8 cellular contexts compared by ENCODE assay signal in the genomic region with DNA sequence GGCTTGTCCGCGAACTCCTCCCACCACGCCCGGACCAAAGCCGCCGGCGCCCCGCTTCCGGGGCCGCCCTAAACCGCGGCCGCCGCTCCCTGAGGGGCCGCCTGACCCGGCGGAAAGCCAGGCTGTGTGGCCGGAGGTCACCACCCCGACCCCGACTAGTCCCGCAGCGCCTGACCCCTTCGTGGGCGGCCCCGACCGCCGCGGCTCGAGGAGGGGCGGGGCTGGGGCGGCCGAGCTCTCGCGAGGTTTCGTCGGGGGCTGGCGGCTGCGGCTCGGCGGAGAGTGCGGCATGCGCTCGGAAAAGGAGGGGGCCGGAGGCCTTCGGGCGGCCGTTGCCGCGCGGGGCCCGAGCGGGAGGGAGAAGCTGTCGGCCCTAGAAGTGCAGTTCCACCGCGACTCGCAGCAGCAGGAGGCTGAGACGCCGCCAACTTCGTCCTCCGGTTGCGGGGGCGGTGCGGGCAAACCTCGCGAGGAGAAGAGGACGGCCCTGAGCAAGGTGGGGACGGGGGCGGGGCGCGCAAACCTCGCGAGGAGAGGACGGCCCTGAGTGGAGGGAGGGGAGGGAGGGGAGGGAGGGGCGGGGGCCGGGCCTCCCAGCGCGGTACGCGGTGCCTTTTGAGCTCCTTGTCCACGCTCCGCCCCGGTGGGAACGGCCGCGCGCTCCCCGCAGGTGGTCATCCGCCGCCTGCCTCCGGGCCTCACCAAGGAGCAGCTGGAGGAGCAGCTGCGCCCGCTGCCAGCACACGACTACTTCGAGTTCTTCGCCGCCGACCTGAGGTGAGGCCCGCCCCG. TPM values are rescaled to one million over a fixed set of nuclear protein-coding genes. Genes with fewer than 3 reads are reported as not detected.
DNase-seq lines count a peak whose midpoint lies in the region; ATAC-seq lines count a peak whose summit lies in the region.

Gene UPF3A (plus strand): TSS at position 251 of the 792 bp plus-strand sequence. CDS start 39 bp downstream, at position 290.

- peak within 1 kb of the TSS; percentile 95 for H3K27ac Mint-ChIP-seq in activated CD8-positive, alpha-beta memory T cell treated with anti-CD3 and anti-CD28 coated beads, Interleukin-2, amount 10 ng/mL, durations not matched to agents 7 days and 5 days

- H3K27me3 ChIP-seq in endocrine pancreas (ENCODE audit: control insufficient read depth, insufficient read depth, low read length), result no peaks in the 10 kb centered on the region

- CTCF ChIA-PET in activated CD8-positive, alpha-beta memory T cell treated with anti-CD3 and anti-CD28 coated beads, Interleukin-2, amount 10 ng/mL, durations not matched to agents 7 days and 5 days (lab: Charles Lee), result interaction anchor here (0.7 to 2.4 kb wide), 6 partner anchors 30 to 71 kb away, joined by 3 to 6 read pairs (median 4); no protein-coding TSS in a partner anchor

- peak within 1 kb of the TSS; percentile 90 for H3K9ac ChIP-seq in endocrine pancreas (ENCODE audit: control insufficient read depth, insufficient read depth, low read length)

- H3K36me3 ChIP-seq in endocrine pancreas (ENCODE audit: control insufficient read depth, insufficient read depth, low read length), result no peaks in the 10 kb centered on the region

- H3K4me3 Mint-ChIP-seq in activated CD8-positive, alpha-beta memory T cell treated with anti-CD3 and anti-CD28 coated beads, Interleukin-2, amount 10 ng/mL, durations not matched to agents 7 days and 5 days, result peak within 1 kb of the TSS; percentile 76

- H3K4me1 ChIP-seq in endocrine pancreas (ENCODE audit: control insufficient read depth, insufficient read depth, low read length), result peaks cover 13% of the 10 kb centered on the region

- H3K9me3 ChIP-seq in endocrine pancreas (ENCODE audit: control insufficient read depth, low read length), result no peaks in the 10 kb centered on the region

- H3K9me3 Mint-ChIP-seq in activated CD8-positive, alpha-beta memory T cell treated with anti-CD3 and anti-CD28 coated beads, Interleukin-2, amount 10 ng/mL, durations not matched to agents 7 days and 5 days (ENCODE audit: low read depth), result no peaks in the 10 kb centered on the region

- DNase-seq in COLO668 (lab: John Stamatoyannopoulos, UW; ENCODE audit: unreplicated experiment) (peak; percentile 98), HS-5 (ENCODE audit: low read depth) (peak; percentile 32), NOMO-1 (lab: John Stamatoyannopoulos, UW; ENCODE audit: unreplicated experiment in 2 of 2) (peak; percentile 69 to 77), mesenteric fat pad (ENCODE audit: low spot score) (peak; percentile 97)
- DNase-seq in activated CD8-positive, alpha-beta memory T cell treated with anti-CD3 and anti-CD28 coated beads, Interleukin-2, amount 10 ng/mL, durations not matched to agents 7 days and 5 days, result peak; percentile 93
- peak; percentile 76 for DNase-seq in stimulated activated CD8-positive, alpha-beta memory T cell treated with anti-CD3 and anti-CD28 coated beads, Interleukin-15, amount 100 ng/mL, for 24 hours (ENCODE audit: low read depth)

- ATAC-seq in GM19468 (IDR thresholded peaks at IDR 0.05; ENCODE audit: extremely low read depth, unreplicated experiment), result peak; percentile 60
- peak; percentile 82 for ATAC-seq in activated CD8-positive, alpha-beta memory T cell treated with anti-CD3 and anti-CD28 coated beads, Interleukin-2, amount 10 ng/mL, durations not matched to agents 7 days and 5 days

- H3K4me3 ChIP-seq in endocrine pancreas (ENCODE audit: control insufficient read depth, insufficient read depth, low read length), result peak within 1 kb of the TSS; percentile 89

- no peaks in the 10 kb centered on the region for H3K27me3 Mint-ChIP-seq in activated CD8-positive, alpha-beta memory T cell treated with anti-CD3 and anti-CD28 coated beads, Interleukin-2, amount 10 ng/mL, durations not matched to agents 7 days and 5 days

- peaks cover 24% of the 10 kb centered on the region for H3K36me3 Mint-ChIP-seq in activated CD8-positive, alpha-beta memory T cell treated with anti-CD3 and anti-CD28 coated beads, Interleukin-2, amount 10 ng/mL, durations not matched to agents 7 days and 5 days

- peaks cover 47% of the 10 kb centered on the region for H3K4me1 Mint-ChIP-seq in activated CD8-positive, alpha-beta memory T cell treated with anti-CD3 and anti-CD28 coated beads, Interleukin-2, amount 10 ng/mL, durations not matched to agents 7 days and 5 days

RNA-seq across cellular contexts. Expression of gene UPF3A, which starts in this region (rescaled TPM):
- 10 to 100 TPM; 56.1 to 63.4 TPM for total RNA-seq in activated CD8-positive, alpha-beta memory T cell treated with anti-CD3 and anti-CD28 coated beads, Interleukin-2, amount 10 ng/mL, durations not matched to agents 7 days and 5 days
- 39.6 TPM for total RNA-seq in mesenteric fat pad

Comparison
In these comparisons a context has a peak if more than half of its experiments do, and no peak if none do; other contexts are left out.
1. Peak in every context shown above with its lines: DNase-seq, ATAC-seq and H3K4me3 ChIP-seq.
2. DNase-seq: peak in every context shown above with its lines; median percentile 98 in COLO668; 97 in mesenteric fat pad; 93 in activated CD8-positive, alpha-beta memory T cell treated with anti-CD3 and anti-CD28 coated beads, Interleukin-2, amount 10 ng/mL, durations not matched to agents 7 days and 5 days; 76 in stimulated activated CD8-positive, alpha-beta memory T cell treated with anti-CD3 and anti-CD28 coated beads, Interleukin-15, amount 100 ng/mL, for 24 hours; 73 in NOMO-1; 32 in HS-5.